ENCODE assay signal across 10 cellular contexts in genomic region chr3:187974857-187975257, GRCh38.
DNase-seq lines count a peak whose midpoint lies in the region; ATAC-seq and TF ChIP-seq lines count a peak whose summit lies in the region.
"Had no signal": no experiment of that assay in that cellular context is flagged by ENCODE, and none has a peak within 500 bp of the region (broad histone marks: within the 10 kb centered on the region; RNA-seq: fewer than 3 reads in every experiment).

No MANE protein-coding gene starts in this region.

- no peak overlapping the region for H2AFZ ChIP-seq in PC-9

- TF ChIP-seq CTCF in PC-9 (conservative IDR thresholded peaks at IDR 0.05) (peak; percentile 42; the same call in 1 of the 2 replicates), choroid plexus epithelial cell (conservative IDR thresholded peaks at IDR 0.05; ENCODE audit: low read depth, low read length) (peak; percentile 28)

- no peaks in the 10 kb centered on the region for H3K27me3 ChIP-seq in PC-9 (ENCODE audit: insufficient read depth, low read depth)

- H3K27ac ChIP-seq in PC-9: peak overlapping the region; percentile 35
- H3K27ac ChIP-seq: coronary artery had no signal

- peak overlapping the region; percentile 46 for H3K4me2 ChIP-seq in PC-9

- intact Hi-C loops in PC-9 (cut with micrococcal nuclease; ENCODE audit: unreplicated experiment): loop anchor here (1.0 to 10.0 kb wide), 4 partner anchors 32 to 300 kb away; no protein-coding TSS in a partner anchor

- no peaks in the 10 kb centered on the region for H3K79me2 ChIP-seq in PC-9 (ENCODE audit: low read depth)

- H4K20me1 ChIP-seq in PC-9 (ENCODE audit: insufficient read depth): no peaks in the 10 kb centered on the region

- no TSS peak for BruUV-seq in PC-9 (replicated peaks; lab: Mats Ljungman, UMichigan)

- H3K4me1 ChIP-seq in PC-9 (replicated peaks; ENCODE audit: insufficient read depth): peaks cover 76% of the 10 kb centered on the region

- H3K27ac Mint-ChIP-seq in activated T-cell treated with anti-CD3 and anti-CD28 coated beads, Interleukin-2, amount 50 U/mL, for 24 hours: peak overlapping the region; percentile 95
- H3K27ac Mint-ChIP-seq in stimulated activated naive B cell treated with anti-CD40 and anti-IgM and Interleukin-4, amounts not matched to agents 10 μg/mL and 1 μg/mL and 100 μg/mL, for 72 hours: no peak overlapping the region

- peaks cover 69% of the 10 kb centered on the region for H3K4me1 Mint-ChIP-seq in activated T-cell treated with anti-CD3 and anti-CD28 coated beads, Interleukin-2, amount 50 U/mL, for 24 hours (ENCODE audit: low read depth)
- peaks cover 53 to 59% of the 10 kb centered on the region in 2 donors for H3K4me1 Mint-ChIP-seq in stimulated activated naive B cell treated with anti-CD40 and anti-IgM and Interleukin-4, amounts not matched to agents 10 μg/mL and 1 μg/mL and 100 μg/mL, for 72 hours

- no peaks in the 10 kb centered on the region for H3K27me3 Mint-ChIP-seq in activated T-cell treated with anti-CD3 and anti-CD28 coated beads, Interleukin-2, amount 50 U/mL, for 24 hours
- peaks cover 7 to 11% of the 10 kb centered on the region in 2 donors for H3K27me3 Mint-ChIP-seq in stimulated activated naive B cell treated with anti-CD40 and anti-IgM and Interleukin-4, amounts not matched to agents 10 μg/mL and 1 μg/mL and 100 μg/mL, for 72 hours

- CTCF ChIA-PET in PC-9 (lab: Charles Lee): no interaction called here

- POLR2A ChIA-PET in PC-9 (lab: Charles Lee; ENCODE audit: unreplicated experiment): interaction anchor here (0.6 to 0.7 kb wide), 2 partner anchors 57 to 295 kb away, joined by 4 to 7 read pairs; no protein-coding TSS in a partner anchor

- H3K9me3 ChIP-seq in PC-9 (ENCODE audit: insufficient read depth, low read depth): peaks cover 6% of the 10 kb centered on the region

- H3K9me2 ChIP-seq in PC-9 (ENCODE audit: insufficient read depth): no peaks in the 10 kb centered on the region

- H3K4me3 ChIP-seq in PC-9: no peak overlapping the region
- H3K4me3 ChIP-seq in choroid plexus epithelial cell (ENCODE audit: low read depth, low read length): no peak overlapping the region
- H3K4me3 ChIP-seq: coronary artery had no signal

- peak overlapping the region; percentile 59 for H3K4me3 Mint-ChIP-seq in activated T-cell treated with anti-CD3 and anti-CD28 coated beads, Interleukin-2, amount 50 U/mL, for 24 hours
- peak overlapping the region; percentile 43 to 68 for H3K4me3 Mint-ChIP-seq in stimulated activated naive B cell treated with anti-CD40 and anti-IgM and Interleukin-4, amounts not matched to agents 10 μg/mL and 1 μg/mL and 100 μg/mL, for 72 hours

- H3F3A ChIP-seq in PC-9 (ENCODE audit: insufficient read depth, low read depth): peaks cover 41% of the 10 kb centered on the region

- no peaks in the 10 kb centered on the region for H3K36me3 Mint-ChIP-seq in activated T-cell treated with anti-CD3 and anti-CD28 coated beads, Interleukin-2, amount 50 U/mL, for 24 hours (ENCODE audit: low read depth)
- H3K36me3 Mint-ChIP-seq in stimulated activated naive B cell treated with anti-CD40 and anti-IgM and Interleukin-4, amounts not matched to agents 10 μg/mL and 1 μg/mL and 100 μg/mL, for 72 hours: peaks cover 0 to 2% of the 10 kb centered on the region in 2 donors

- no peak for DNase-seq in activated T-cell treated with anti-CD3 and anti-CD28 coated beads, Interleukin-2, amount 50 U/mL, for 24 hours
- no peak for DNase-seq in activated T-cell treated with anti-CD3 and anti-CD28 coated beads, Interleukin-2, amount 50 U/mL, for 1 hour
- DNase-seq in PC-9 (no peak), choroid plexus epithelial cell (ENCODE audit: low read depth) (no peak), NCI-H82 treated with DMSO at 0.1 percent for 48 hours (lab: John Stamatoyannopoulos, UW; ENCODE audit: unreplicated experiment) (no peak)
- DNase-seq in stimulated activated naive B cell treated with anti-CD40 and anti-IgM and Interleukin-4, amounts not matched to agents 10 μg/mL and 1 μg/mL and 100 μg/mL, for 72 hours: no peak
- no peak for DNase-seq in activated effector memory CD4-positive, alpha-beta T cell treated with Interleukin-2 at 50 U/mL for 16 hours
- DNase-seq: NCI-H1048 had no signal

- H3K9me3 Mint-ChIP-seq in activated T-cell treated with anti-CD3 and anti-CD28 coated beads, Interleukin-2, amount 50 U/mL, for 24 hours: peaks cover 7% of the 10 kb centered on the region
- peaks cover 0 to 1% of the 10 kb centered on the region in 2 donors for H3K9me3 Mint-ChIP-seq in stimulated activated naive B cell treated with anti-CD40 and anti-IgM and Interleukin-4, amounts not matched to agents 10 μg/mL and 1 μg/mL and 100 μg/mL, for 72 hours

- no peaks in the 10 kb centered on the region for H3K36me3 ChIP-seq in PC-9 (ENCODE audit: low read depth)

- peak in 1 of 2 donors; percentile 8 for ATAC-seq in stimulated activated naive B cell treated with anti-CD40 and anti-IgM and Interleukin-4, amounts not matched to agents 10 μg/mL and 1 μg/mL and 100 μg/mL, for 72 hours (replicated peaks)
- no peak for ATAC-seq in HG03457 (IDR thresholded peaks at IDR 0.05; ENCODE audit: unreplicated experiment)
